18 cellular contexts compared by ENCODE assay signal in the genomic region with DNA sequence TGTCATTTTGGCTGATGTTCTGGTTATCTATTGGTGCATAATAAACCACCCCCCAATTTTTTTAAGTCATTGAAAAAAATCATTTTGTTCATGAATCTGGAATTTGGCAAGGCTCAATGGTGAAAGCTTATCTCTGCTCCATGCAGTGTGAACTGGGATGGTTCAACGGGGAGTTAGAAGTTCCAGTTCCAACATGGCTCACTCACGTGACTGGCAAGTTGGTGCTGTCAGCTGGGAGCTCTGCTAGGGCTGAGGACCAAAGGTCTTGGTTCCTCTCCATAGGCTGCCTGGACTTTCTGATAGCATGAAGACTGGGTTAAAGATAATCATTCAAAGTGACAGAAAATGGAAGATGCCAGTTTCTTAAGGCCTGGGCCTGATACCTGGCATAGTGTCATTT. TPM values are rescaled to one million over a fixed set of nuclear protein-coding genes. Genes with fewer than 3 reads are reported as not detected.
"Had no signal": no experiment of that assay in that cellular context is flagged by ENCODE, and none has a peak within 500 bp of the region (broad histone marks: within the 10 kb centered on the region; RNA-seq: fewer than 3 reads in every experiment).

No MANE protein-coding gene starts in this region.

- H3K79me2 ChIP-seq: parathyroid adenoma had no signal

- H2AFZ ChIP-seq: parathyroid adenoma had no signal

- H3K4me3 ChIP-seq: ascending aorta, colonic mucosa, gastroesophageal sphincter, heart left ventricle, left lung, thoracic aorta, upper lobe of right lung had no signal

- H3K27me3 ChIP-seq: ascending aorta, colonic mucosa, gastroesophageal sphincter, heart left ventricle, left lung, upper lobe of right lung had no signal

- DNase-seq: activated CD4-positive, alpha-beta T cell treated with anti-CD3 and anti-CD28 coated beads, Interleukin-2, amount 10 ng/mL, durations not matched to agents 7 days and 5 days; activated CD4-positive, CD25-positive, alpha-beta regulatory T cell; activated CD8-positive, alpha-beta T cell treated with anti-CD3 and anti-CD28 coated beads, Interleukin-2, amount 10 ng/mL, durations not matched to agents 7 days and 5 days; activated T-cell treated with anti-CD3 and anti-CD28 coated beads, Interleukin-2, amount 50 U/mL, for 24 hours; colonic mucosa; heart left ventricle; kidney; left lung; stimulated activated CD4-positive, alpha-beta T cell treated with anti-CD3 and anti-CD28 coated beads, Interleukin-15, amount 100 ng/mL, for 24 hours; stimulated activated CD4-positive, alpha-beta T cell treated with anti-CD3 and anti-CD28 coated beads, Interleukin-4, amount 100 ng/mL, for 1 hour; T-cell; upper lobe of right lung had no signal

- H3K36me3 ChIP-seq: ascending aorta, colonic mucosa, left lung, thoracic aorta, upper lobe of right lung had no signal

- H3K4me1 ChIP-seq: colonic mucosa had no signal

- H3K9ac ChIP-seq: parathyroid adenoma had no signal

- H3K27ac ChIP-seq: ascending aorta, colonic mucosa, gastroesophageal sphincter, heart left ventricle, left lung, parathyroid adenoma, thoracic aorta, upper lobe of right lung had no signal

- H3K9me3 ChIP-seq: ascending aorta, colonic mucosa, gastroesophageal sphincter, heart left ventricle, left lung, thoracic aorta, upper lobe of right lung had no signal

- ATAC-seq: activated CD8-positive, alpha-beta T cell treated with anti-CD3 and anti-CD28 coated beads, Interleukin-2, amount 10 ng/mL, durations not matched to agents 7 days and 5 days; gastroesophageal sphincter; heart left ventricle; left lung; T-cell; upper lobe of right lung had no signal

RNA-seq across cellular contexts. Expression of a gene that starts 3.1 kb away (rescaled TPM):
- total RNA-seq: ascending aorta had no signal

RNA-seq across cellular contexts. Expression of a gene that starts 17.2 kb away (rescaled TPM):
- total RNA-seq: thoracic aorta had no signal

RNA-seq across cellular contexts. Expression of a gene that starts 23.9 kb away (rescaled TPM):
- total RNA-seq: ascending aorta, gastroesophageal sphincter, heart left ventricle, lung microvascular endothelial cell, myocyte, thoracic aorta, upper lobe of right lung had no signal
- polyA plus RNA-seq: heart left ventricle had no signal
